In the genomic region with DNA sequence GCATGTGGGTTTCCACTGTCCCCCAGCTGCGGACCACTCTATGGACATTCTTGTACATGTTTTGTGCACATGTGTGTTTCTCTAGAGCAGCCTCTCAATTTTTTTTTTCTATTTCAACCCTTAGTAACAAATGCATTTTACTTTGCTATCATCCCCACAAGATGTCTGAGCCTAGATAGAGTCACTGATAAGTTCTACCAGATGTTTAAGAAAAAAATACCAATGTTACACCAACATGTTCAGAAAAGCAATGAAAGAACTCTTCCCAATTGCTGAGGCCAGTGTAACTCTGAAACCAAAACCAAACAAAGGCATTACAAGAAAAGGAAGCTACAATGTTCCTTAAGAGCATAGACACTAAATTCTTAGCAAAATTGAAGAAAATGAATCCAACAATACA, we compare ENCODE assay signal across 5 cellular contexts.
"Had no signal": no experiment of that assay in that cellular context is flagged by ENCODE, and none has a peak within 500 bp of the region (broad histone marks: within the 10 kb centered on the region; RNA-seq: fewer than 3 reads in every experiment).

No MANE protein-coding gene starts in this region.

- ATAC-seq: GM23338, K562 had no signal

- H3K4me2 ChIP-seq: GM23338 had no signal

- H2AFZ ChIP-seq: GM23338 had no signal

- H3K27ac Mint-ChIP-seq: GM23338, H9 had no signal

- H3K4me3 ChIP-seq: GM23338, K562 had no signal

- H3K9me3 Mint-ChIP-seq: GM23338, H9 had no signal

- H3K4me3 Mint-ChIP-seq: GM23338, H9 had no signal

- DNase-seq: H9, HCEC 1CT, IMR-90 had no signal
